8 cellular contexts compared by ENCODE assay signal in the genomic region with DNA sequence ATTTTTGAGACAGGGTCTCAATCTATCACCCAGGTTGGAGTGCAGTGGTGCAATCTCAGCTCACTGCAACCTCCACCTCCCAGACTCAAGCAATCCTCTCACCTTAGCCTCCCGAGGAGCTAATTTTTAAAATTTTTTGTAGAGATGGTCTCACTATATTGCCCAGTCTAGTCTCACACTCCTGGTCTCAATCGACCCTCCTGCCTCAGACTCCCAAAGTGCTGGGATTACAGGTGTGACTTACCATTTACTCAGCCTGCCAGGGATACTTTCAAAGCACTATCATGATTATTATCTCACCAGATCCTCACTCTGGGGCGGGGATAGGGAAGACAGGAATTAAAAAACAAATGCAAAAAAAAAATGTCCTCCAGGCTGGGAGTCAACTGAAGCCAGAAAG.
DNase-seq lines count a peak whose midpoint lies in the region; ATAC-seq and TF ChIP-seq lines count a peak whose summit lies in the region.

No MANE protein-coding gene starts in this region.

- intact Hi-C loops in activated CD4-positive, alpha-beta T cell treated with anti-CD3 and anti-CD28 coated beads for 36 hours (cut with DNase I, micrococcal nuclease) = loop anchor here in 1 of 2 experiments (10.0 kb wide), 1 partner anchor 500 kb away; a partner anchor contains a TSS
- intact Hi-C loops in lower lobe of right lung (cut with DNase I) = no loop called here

- CTCF ChIA-PET in activated CD4-positive, alpha-beta T cell treated with anti-CD3 and anti-CD28 coated beads for 36 hours (lab: Charles Lee) = interaction anchor here (1.4 to 2.4 kb wide), 5 partner anchors 12 to 86 kb away, joined by 4 to 9 read pairs (median 5); no protein-coding TSS in a partner anchor

- POLR2A ChIA-PET in activated CD4-positive, alpha-beta T cell treated with anti-CD3 and anti-CD28 coated beads for 36 hours (lab: Charles Lee) = interaction anchor here (1.3 to 1.4 kb wide), 2 partner anchors 8 to 24 kb away, joined by 4 to 6 read pairs; no protein-coding TSS in a partner anchor

- no peaks in the 10 kb centered on the region for H3K9me3 ChIP-seq in adipocyte (ENCODE audit: control insufficient read depth, low read length)
- H3K9me3 ChIP-seq in lower lobe of right lung = no peaks in the 10 kb centered on the region
- H3K9me3 ChIP-seq in stomach smooth muscle (ENCODE audit: control insufficient read depth in 2 of 2, low read length in 2 of 2) = no peaks in the 10 kb centered on the region

- peak overlapping the region; percentile 91 for H3K27ac ChIP-seq in lower lobe of right lung
- H3K27ac ChIP-seq in stomach smooth muscle (ENCODE audit: low read length) = peak overlapping the region; percentile 95

- no peaks in the 10 kb centered on the region for H3K27me3 ChIP-seq in adipocyte (replicated peaks; ENCODE audit: control insufficient read depth, insufficient read depth, low read length)
- no peaks in the 10 kb centered on the region for H3K27me3 ChIP-seq in lower lobe of right lung (ENCODE audit: low read depth)
- no peaks in the 10 kb centered on the region for H3K27me3 ChIP-seq in stomach smooth muscle (ENCODE audit: control insufficient read depth in 1 of 2, insufficient read depth in 2 of 2, low read length in 2 of 2)

- no peaks in the 10 kb centered on the region for H3K36me3 Mint-ChIP-seq in activated CD4-positive, alpha-beta T cell treated with anti-CD3 and anti-CD28 coated beads for 36 hours (ENCODE audit: low read depth)

- H3K4me1 Mint-ChIP-seq in activated CD4-positive, alpha-beta T cell treated with anti-CD3 and anti-CD28 coated beads for 36 hours = peaks cover 78% of the 10 kb centered on the region

- no peaks in the 10 kb centered on the region for H3K9me3 Mint-ChIP-seq in activated CD4-positive, alpha-beta T cell treated with anti-CD3 and anti-CD28 coated beads for 36 hours (ENCODE audit: low read depth)

- peaks cover 63% of the 10 kb centered on the region for H3K4me1 ChIP-seq in adipocyte (ENCODE audit: control insufficient read depth, insufficient read depth, low read length)
- peaks cover 68% of the 10 kb centered on the region for H3K4me1 ChIP-seq in lower lobe of right lung
- H3K4me1 ChIP-seq in stomach smooth muscle (ENCODE audit: control insufficient read depth, insufficient read depth, low read length) = peaks cover 57% of the 10 kb centered on the region

- TF ChIP-seq CTCF in lower lobe of right lung (IDR thresholded peaks at IDR 0.05) = no peak

- no peak overlapping the region for H3K4me3 Mint-ChIP-seq in activated CD4-positive, alpha-beta T cell treated with anti-CD3 and anti-CD28 coated beads for 36 hours

- ATAC-seq in activated CD4-positive, alpha-beta T cell treated with anti-CD3 and anti-CD28 coated beads for 36 hours = no peak
- ATAC-seq in lower lobe of right lung (no peak), GM21528 (IDR thresholded peaks at IDR 0.05; ENCODE audit: low FRiP score, unreplicated experiment) (no peak)

- H3K36me3 ChIP-seq in adipocyte (ENCODE audit: control insufficient read depth, insufficient read depth, low read length, severe bottlenecking) (no peaks in the 10 kb centered on the region), lower lobe of right lung (no peaks in the 10 kb centered on the region), stomach smooth muscle (ENCODE audit: control insufficient read depth in 2 of 2, insufficient read depth in 2 of 2, low read length in 2 of 2) (no peaks in the 10 kb centered on the region)

- H3K27ac Mint-ChIP-seq in activated CD4-positive, alpha-beta T cell treated with anti-CD3 and anti-CD28 coated beads for 36 hours = peak overlapping the region; percentile 91

- DNase-seq in activated CD4-positive, alpha-beta T cell treated with anti-CD3 and anti-CD28 coated beads for 36 hours = no peak
- DNase-seq in activated CD4-positive, alpha-beta T cell treated with anti-CD3 and anti-CD28 coated beads, Interleukin-2, amount 50 U/mL, for 1 hour = no peak
- no peak for DNase-seq in adipocyte (ENCODE audit: low read depth)
- DNase-seq in lower lobe of right lung = no peak
- no peak for DNase-seq in glomerular visceral epithelial cell (ENCODE audit: extremely low spot score)
- DNase-seq in NCI-H2107 (lab: John Stamatoyannopoulos, UW) = no peak

- H3K4me3 ChIP-seq in adipocyte (ENCODE audit: low read length) = peak overlapping the region; percentile 33
- H3K4me3 ChIP-seq in lower lobe of right lung = no peak overlapping the region
- no peak overlapping the region for H3K4me3 ChIP-seq in stomach smooth muscle (ENCODE audit: low read length in 2 of 2)

- H3K27me3 Mint-ChIP-seq in activated CD4-positive, alpha-beta T cell treated with anti-CD3 and anti-CD28 coated beads for 36 hours = no peaks in the 10 kb centered on the region

- peak overlapping the region; percentile 88 for H3K9ac ChIP-seq in adipocyte (ENCODE audit: low read length)
- no peak overlapping the region for H3K9ac ChIP-seq in stomach smooth muscle (ENCODE audit: low read length in 2 of 2)
